1 cellular context compared by ENCODE assay signal in genomic region chr5:6287136-6287535, GRCh38.
TF ChIP-seq lines count a peak whose summit lies in the region.

No MANE protein-coding gene starts in this region.

TF ChIP-seq in HEK293, 187 proteins besides CTCF, POLR2A, EP300 and RAD21 (continued from another document):
- TF ChIP-seq ZNF280D (tag by site-specific recombination; IDR thresholded peaks at IDR 0.05) (no peak), ZNF202 (tag by site-specific recombination; IDR thresholded peaks at IDR 0.05; ENCODE audit: borderline replicate concordance) (no peak), ZNF571 (tag by site-specific recombination; IDR thresholded peaks at IDR 0.05) (no peak), EGR2 (tag by site-specific recombination; IDR thresholded peaks at IDR 0.05; ENCODE audit: low read depth) (peak; percentile 62; the same call in 1 of the 2 replicates)
- TF ChIP-seq, protein P1, sequence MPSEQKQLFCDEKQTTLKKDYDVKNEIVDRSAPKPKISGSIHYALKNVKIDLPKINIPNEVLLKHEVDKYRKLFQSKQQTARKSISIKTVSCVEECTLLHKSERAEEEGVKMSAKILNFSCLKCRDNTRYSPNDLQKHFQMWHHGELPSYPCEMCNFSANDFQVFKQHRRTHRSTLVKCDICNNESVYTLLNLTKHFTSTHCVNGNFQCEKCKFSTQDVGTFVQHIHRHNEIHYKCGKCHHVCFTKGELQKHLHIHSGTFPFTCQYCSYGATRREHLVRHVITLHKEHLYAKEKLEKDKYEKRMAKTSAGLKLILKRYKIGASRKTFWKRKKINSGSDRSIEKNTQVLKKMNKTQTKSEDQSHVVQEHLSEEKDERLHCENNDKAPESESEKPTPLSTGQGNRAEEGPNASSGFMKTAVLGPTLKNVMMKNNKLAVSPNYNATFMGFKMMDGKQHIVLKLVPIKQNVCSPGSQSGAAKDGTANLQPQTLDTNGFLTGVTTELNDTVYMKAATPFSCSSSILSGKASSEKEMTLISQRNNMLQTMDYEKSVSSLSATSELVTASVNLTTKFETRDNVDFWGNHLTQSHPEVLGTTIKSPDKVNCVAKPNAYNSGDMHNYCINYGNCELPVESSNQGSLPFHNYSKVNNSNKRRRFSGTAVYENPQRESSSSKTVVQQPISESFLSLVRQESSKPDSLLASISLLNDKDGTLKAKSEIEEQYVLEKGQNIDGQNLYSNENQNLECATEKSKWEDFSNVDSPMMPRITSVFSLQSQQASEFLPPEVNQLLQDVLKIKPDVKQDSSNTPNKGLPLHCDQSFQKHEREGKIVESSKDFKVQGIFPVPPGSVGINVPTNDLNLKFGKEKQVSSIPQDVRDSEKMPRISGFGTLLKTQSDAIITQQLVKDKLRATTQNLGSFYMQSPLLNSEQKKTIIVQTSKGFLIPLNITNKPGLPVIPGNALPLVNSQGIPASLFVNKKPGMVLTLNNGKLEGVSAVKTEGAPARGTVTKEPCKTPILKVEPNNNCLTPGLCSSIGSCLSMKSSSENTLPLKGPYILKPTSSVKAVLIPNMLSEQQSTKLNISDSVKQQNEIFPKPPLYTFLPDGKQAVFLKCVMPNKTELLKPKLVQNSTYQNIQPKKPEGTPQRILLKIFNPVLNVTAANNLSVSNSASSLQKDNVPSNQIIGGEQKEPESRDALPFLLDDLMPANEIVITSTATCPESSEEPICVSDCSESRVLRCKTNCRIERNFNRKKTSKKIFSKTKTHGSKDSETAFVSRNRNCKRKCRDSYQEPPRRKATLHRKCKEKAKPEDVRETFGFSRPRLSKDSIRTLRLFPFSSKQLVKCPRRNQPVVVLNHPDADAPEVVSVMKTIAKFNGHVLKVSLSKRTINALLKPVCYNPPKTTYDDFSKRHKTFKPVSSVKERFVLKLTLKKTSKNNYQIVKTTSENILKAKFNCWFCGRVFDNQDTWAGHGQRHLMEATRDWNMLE (tag by site-specific recombination; conservative IDR thresholded peaks at IDR 0.05; ENCODE audit: low read depth) = no peak
